Comparison of ENCODE assay signal across 25 cellular contexts in the genomic region with DNA sequence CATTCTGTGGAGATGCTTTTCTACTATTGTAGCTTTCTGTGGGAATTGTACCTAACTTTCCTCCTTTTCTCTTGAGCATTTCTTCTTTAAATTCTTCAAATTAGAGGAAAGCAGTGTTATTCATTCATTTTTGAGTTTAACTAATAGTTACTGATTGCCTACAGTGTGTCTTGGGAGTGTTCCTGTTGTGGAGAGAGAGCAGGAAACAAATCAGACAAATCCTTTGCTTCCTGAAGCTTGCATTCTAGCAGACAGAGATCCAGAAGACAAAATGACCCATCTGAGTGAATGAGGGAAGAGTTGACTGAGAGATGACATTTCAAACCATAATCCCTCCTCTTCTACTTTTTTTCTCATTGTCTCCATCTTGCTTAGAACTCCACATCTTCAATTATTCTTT.
A peak's percentile ranks its signal among the peaks of the same experiment; 100 is the strongest.
DNase-seq lines count a peak whose midpoint lies in the region; ATAC-seq, FAIRE-seq and TF ChIP-seq lines count a peak whose summit lies in the region.
"Had no signal": no experiment of that assay in that cellular context is flagged by ENCODE, and none has a peak within 500 bp of the region (broad histone marks: within the 10 kb centered on the region; RNA-seq: fewer than 3 reads in every experiment).

No MANE protein-coding gene starts in this region.

- peak overlapping the region; percentile 59 for H2AFZ ChIP-seq in endothelial cell of umbilical vein (ENCODE audit: low read depth, low read length)
- H2AFZ ChIP-seq in mesenchymal stem cell (ENCODE audit: low read depth, low read length): no peak overlapping the region

- no peak overlapping the region for H2BK15ac ChIP-seq in mesenchymal stem cell (ENCODE audit: low read depth, poor library complexity, severe bottlenecking)

- H4K20me1 ChIP-seq in endothelial cell of umbilical vein (replicated peaks; ENCODE audit: control insufficient read depth, extremely low read depth, insufficient read depth, low read length): no peaks in the 10 kb centered on the region

- H3K36me3 Mint-ChIP-seq in activated CD8-positive, alpha-beta memory T cell treated with anti-CD3 and anti-CD28 coated beads, Interleukin-2, amount 10 ng/mL, durations not matched to agents 7 days and 5 days: no peaks in the 10 kb centered on the region
- H3K36me3 Mint-ChIP-seq: CD14-positive monocyte had no signal

- H3K4ac ChIP-seq in mesenchymal stem cell (ENCODE audit: low read depth in 1 of 2, low read length in 2 of 2): peak overlapping the region in 1 of 2 experiments; percentile 17

- H3K9me3 ChIP-seq in endothelial cell of umbilical vein (replicated peaks; ENCODE audit: control insufficient read depth, insufficient read depth, low read length): no peaks in the 10 kb centered on the region
- H3K9me3 ChIP-seq in mesenchymal stem cell (ENCODE audit: control insufficient read depth, low read length): no peaks in the 10 kb centered on the region
- no peaks in the 10 kb centered on the region for H3K9me3 ChIP-seq in small intestine (ENCODE audit: control insufficient read depth, low read depth)

- H3K9me1 ChIP-seq in endothelial cell of umbilical vein (replicated peaks; ENCODE audit: control insufficient read depth, extremely low read depth, insufficient read depth, low read length): no peaks in the 10 kb centered on the region

- H3K14ac ChIP-seq in mesenchymal stem cell (ENCODE audit: low read length in 2 of 2): no peak overlapping the region

- H3K4me2 ChIP-seq in endothelial cell of umbilical vein (ENCODE audit: insufficient read depth, low read length) (peak overlapping the region; percentile 34), mesenchymal stem cell (ENCODE audit: low read length, poor library complexity, severe bottlenecking) (peak overlapping the region; percentile 17)

- dilution Hi-C loops in endothelial cell of umbilical vein (cut with MboI; ENCODE audit: extremely low pct_ligation_motif_present, low sequenced_read_pairs): no loop called here

- intact Hi-C loops in endothelial cell of umbilical vein (cut with micrococcal nuclease): no loop called here

- in situ Hi-C loops in Caki2 (cut with HindIII; ENCODE audit: low pct_unique_long_range_greater_than_20kb, low sequenced_read_pairs): no loop called here

- peak overlapping the region; percentile 92 for H2BK5ac ChIP-seq in mesenchymal stem cell (ENCODE audit: low read depth, low read length, poor library complexity, severe bottlenecking)

- H3K36me3 ChIP-seq in endothelial cell of umbilical vein (ENCODE audit: control insufficient read depth in 2 of 2, extremely low read depth in 1 of 2, insufficient read depth in 2 of 2, low read length in 2 of 2) (no peaks in the 10 kb centered on the region), mesenchymal stem cell (ENCODE audit: control insufficient read depth in 1 of 2, insufficient read depth in 2 of 2, low read depth in 1 of 2, low read length in 2 of 2) (no peaks in the 10 kb centered on the region), small intestine (ENCODE audit: control insufficient read depth in 2 of 2, insufficient read depth in 2 of 2, low read length in 2 of 2) (no peaks in the 10 kb centered on the region)

- ATAC-seq in foreskin keratinocyte: no peak
- no peak for ATAC-seq in activated CD8-positive, alpha-beta memory T cell treated with anti-CD3 and anti-CD28 coated beads, Interleukin-2, amount 10 ng/mL, durations not matched to agents 7 days and 5 days
- ATAC-seq: K562, Panc1, SK-N-SH treated with all-trans-retinoic acid at 6 μM for 48 hours had no signal

- peak overlapping the region; percentile 51 for H2AK5ac ChIP-seq in mesenchymal stem cell (ENCODE audit: low read length, severe bottlenecking)

- CTCF ChIA-PET in endothelial cell of umbilical vein (lab: Charles Lee): interaction anchor here (0.8 to 3.6 kb wide), 6 partner anchors 8 to 300 kb away, joined by 3 to 19 read pairs (median 4); no protein-coding TSS in a partner anchor
- CTCF ChIA-PET in activated CD8-positive, alpha-beta memory T cell treated with anti-CD3 and anti-CD28 coated beads, Interleukin-2, amount 10 ng/mL, durations not matched to agents 7 days and 5 days (lab: Charles Lee): no interaction called here

- no peak overlapping the region for H2BK120ac ChIP-seq in mesenchymal stem cell (ENCODE audit: low read depth, low read length)

- DNase-seq in Caki2 (ENCODE audit: low read depth) (peak; percentile 12), endothelial cell of umbilical vein (ENCODE audit: low read depth, low spot score) (peak; percentile 49), mesenchymal stem cell (no peak), renal cortical epithelial cell (ENCODE audit: low read depth) (peak; percentile 91), foreskin keratinocyte (no peak), cerebellar cortex (ENCODE audit: low spot score) (no peak), small intestine (no peak)
- DNase-seq in activated CD8-positive, alpha-beta memory T cell treated with anti-CD3 and anti-CD28 coated beads, Interleukin-2, amount 10 ng/mL, durations not matched to agents 7 days and 5 days: no peak
- DNase-seq: DMS53; GDM1; H7; NCI-H1092 treated with DMSO at 0.1 percent for 48 hours; NCI-H146; NCI-H2029; NCI-H2227 treated with DMSO at 0.1 percent for 48 hours; NCI-H510A treated with DMSO at 0.1 percent for 48 hours; NCI-H774; NK-92 treated with Interleukin-12 subunit alpha and Interleukin-12 subunit beta, amount 100 ng/mL, for 24 hours had no signal

- FAIRE-seq in endothelial cell of umbilical vein (lab: Jason Lieb, UNC): no peak
- FAIRE-seq in small intestine (lab: Jason Lieb, UNC): no peak
- FAIRE-seq: D721Med, GM18507, K562 had no signal

- no peaks in the 10 kb centered on the region for H3K4me1 Mint-ChIP-seq in activated CD8-positive, alpha-beta memory T cell treated with anti-CD3 and anti-CD28 coated beads, Interleukin-2, amount 10 ng/mL, durations not matched to agents 7 days and 5 days
- H3K4me1 Mint-ChIP-seq: B cell, CD14-positive monocyte had no signal

- no peak overlapping the region for H4K8ac ChIP-seq in mesenchymal stem cell (ENCODE audit: low read length)

- H3K4me3 ChIP-seq in endothelial cell of umbilical vein (replicated peaks in 1 of 3; ENCODE audit: insufficient read depth in 1 of 3, low read depth in 1 of 3, low read length in 3 of 3) (no peak overlapping the region), mesenchymal stem cell (ENCODE audit: insufficient read depth in 1 of 2, low read depth in 1 of 2, low read length in 2 of 2) (no peak overlapping the region), small intestine (ENCODE audit: low read depth in 1 of 2, low read length in 2 of 2) (no peak overlapping the region)
- H3K4me3 ChIP-seq: K562 had no signal

- H3K27ac ChIP-seq in endothelial cell of umbilical vein (ENCODE audit: insufficient read depth, low read depth, low read length) (peak overlapping the region; percentile 74), mesenchymal stem cell (ENCODE audit: low read length, poor library complexity, severe bottlenecking) (peak overlapping the region; percentile 97), foreskin keratinocyte (no peak overlapping the region), small intestine (ENCODE audit: low read depth in 1 of 2, low read length in 1 of 2) (no peak overlapping the region)

- H3K23ac ChIP-seq in mesenchymal stem cell (ENCODE audit: low read length in 2 of 2): no peak overlapping the region

- H4K91ac ChIP-seq in mesenchymal stem cell (ENCODE audit: low read length): no peak overlapping the region

- H3K18ac ChIP-seq in mesenchymal stem cell (ENCODE audit: low read depth in 1 of 2, low read length in 2 of 2): peak overlapping the region in 1 of 2 experiments; percentile 49

- TF ChIP-seq POLR2A in endothelial cell of umbilical vein (IDR thresholded peaks at IDR 0.05; ENCODE audit: low read depth, low read length): no peak

- TF ChIP-seq CTCF in endothelial cell of umbilical vein (IDR thresholded peaks at IDR 0.05; ENCODE audit: extremely low read depth in 1 of 2, insufficient read depth in 1 of 2, low read depth in 1 of 2, low read length in 2 of 2) (no peak), foreskin keratinocyte (conservative IDR thresholded peaks at IDR 0.05) (no peak)

- H3K4me1 ChIP-seq in endothelial cell of umbilical vein (ENCODE audit: control insufficient read depth, extremely low read depth, insufficient read depth, low read length): peaks cover 50% of the 10 kb centered on the region
- H3K4me1 ChIP-seq in mesenchymal stem cell (ENCODE audit: control insufficient read depth, insufficient read depth, low read depth, low read length): peaks cover 2% of the 10 kb centered on the region
- H3K4me1 ChIP-seq in foreskin keratinocyte: peaks cover 11% of the 10 kb centered on the region
- no peaks in the 10 kb centered on the region for H3K4me1 ChIP-seq in small intestine (ENCODE audit: control insufficient read depth in 2 of 2, insufficient read depth in 1 of 2, low read depth in 1 of 2, low read length in 1 of 2)

- H3K27me3 Mint-ChIP-seq in activated CD8-positive, alpha-beta memory T cell treated with anti-CD3 and anti-CD28 coated beads, Interleukin-2, amount 10 ng/mL, durations not matched to agents 7 days and 5 days: peaks cover 5% of the 10 kb centered on the region

- H3K27ac Mint-ChIP-seq in activated CD8-positive, alpha-beta memory T cell treated with anti-CD3 and anti-CD28 coated beads, Interleukin-2, amount 10 ng/mL, durations not matched to agents 7 days and 5 days: no peak overlapping the region
- H3K27ac Mint-ChIP-seq: B cell, CD14-positive monocyte had no signal

- no peak overlapping the region for H3K4me3 Mint-ChIP-seq in activated CD8-positive, alpha-beta memory T cell treated with anti-CD3 and anti-CD28 coated beads, Interleukin-2, amount 10 ng/mL, durations not matched to agents 7 days and 5 days
- H3K4me3 Mint-ChIP-seq: B cell, CD14-positive monocyte had no signal

- H3K9ac ChIP-seq in endothelial cell of umbilical vein (replicated peaks; ENCODE audit: extremely low read depth, insufficient read depth, low read length) (peak overlapping the region; percentile 19), mesenchymal stem cell (ENCODE audit: low read length) (no peak overlapping the region)

- H2BK12ac ChIP-seq in mesenchymal stem cell (ENCODE audit: low read length in 2 of 2): no peak overlapping the region

- H3K79me2 ChIP-seq in endothelial cell of umbilical vein (ENCODE audit: control insufficient read depth, insufficient read depth, low read length): no peaks in the 10 kb centered on the region

- no peaks in the 10 kb centered on the region for H3K79me1 ChIP-seq in mesenchymal stem cell (replicated peaks; ENCODE audit: low read length, poor library complexity, severe bottlenecking)

- no TSS peak for BruUV-seq in endothelial cell of umbilical vein (replicated peaks; lab: Mats Ljungman, UMichigan)

- POLR2A ChIA-PET in endothelial cell of umbilical vein (lab: Charles Lee): no interaction called here

- no peaks in the 10 kb centered on the region for H3K9me3 Mint-ChIP-seq in activated CD8-positive, alpha-beta memory T cell treated with anti-CD3 and anti-CD28 coated beads, Interleukin-2, amount 10 ng/mL, durations not matched to agents 7 days and 5 days (ENCODE audit: low read depth)

- H3K27me3 ChIP-seq in endothelial cell of umbilical vein (ENCODE audit: control insufficient read depth in 2 of 2, insufficient read depth in 2 of 2, low read length in 2 of 2) (no peaks in the 10 kb centered on the region), mesenchymal stem cell (ENCODE audit: control insufficient read depth in 1 of 2, insufficient read depth in 1 of 2, low read length in 2 of 2) (no peaks in the 10 kb centered on the region), foreskin keratinocyte (no peaks in the 10 kb centered on the region), small intestine (ENCODE audit: control insufficient read depth in 2 of 2, insufficient read depth in 2 of 2, low read length in 2 of 2) (no peaks in the 10 kb centered on the region)

Comparison
In these comparisons a context has a peak if more than half of its experiments do, and no peak if none do; other contexts are left out.
1. DNase-seq: peak in Caki2 (single experiment), endothelial cell of umbilical vein (single experiment) and renal cortical epithelial cell (single experiment); none in mesenchymal stem cell (single experiment), foreskin keratinocyte (0 of 2), cerebellar cortex (single experiment), small intestine (single experiment) and activated CD8-positive, alpha-beta memory T cell treated with anti-CD3 and anti-CD28 coated beads, Interleukin-2, amount 10 ng/mL, durations not matched to agents 7 days and 5 days (single experiment).
2. H3K27ac ChIP-seq: peak in endothelial cell of umbilical vein (single experiment) and mesenchymal stem cell (single experiment); none in foreskin keratinocyte (single experiment) and small intestine (0 of 2).